8 cellular contexts compared by ENCODE assay signal in the genomic region with DNA sequence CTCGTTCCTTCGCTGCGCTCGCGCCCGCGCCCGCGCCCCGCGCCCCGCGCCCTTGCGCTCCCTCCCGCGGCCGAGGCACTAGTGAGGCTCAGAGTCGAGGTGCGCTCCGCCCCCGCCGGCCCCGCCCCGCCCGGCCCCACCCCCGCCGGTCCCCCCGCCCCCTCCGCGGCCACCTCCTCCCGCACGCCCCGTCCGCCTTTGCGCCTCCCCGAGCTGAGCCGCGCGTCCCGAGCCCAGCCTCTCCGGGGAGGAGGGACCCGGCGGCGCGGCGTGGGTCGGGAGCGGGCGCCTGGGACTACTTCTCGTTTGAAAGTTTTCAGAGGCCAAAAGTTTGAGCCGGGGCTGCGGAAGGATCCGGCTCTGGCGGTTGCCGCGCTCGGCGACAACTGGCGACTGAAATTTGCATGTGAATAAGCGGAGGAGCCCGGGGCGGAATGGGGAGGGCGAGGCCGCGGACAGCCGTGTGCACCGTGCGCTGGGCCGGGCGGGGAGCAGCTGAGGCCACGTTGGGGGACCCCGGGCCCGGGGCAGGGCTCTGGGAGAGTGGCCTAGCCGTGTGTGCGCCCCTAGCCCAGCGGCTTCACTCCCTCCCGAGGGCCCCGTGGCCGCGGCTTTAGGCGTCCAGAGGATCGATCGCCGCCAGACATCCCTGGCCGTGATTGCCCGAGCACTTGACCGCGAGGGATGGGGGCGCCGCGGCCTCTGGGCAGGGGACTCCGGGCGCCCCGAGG. TPM values are rescaled to one million over a fixed set of nuclear protein-coding genes. Genes with fewer than 3 reads are reported as not detected.
DNase-seq lines count a peak whose midpoint lies in the region; ATAC-seq and TF ChIP-seq lines count a peak whose summit lies in the region.

A gene (minus strand): TSS at position 83 of the 731 bp plus-strand sequence. CDS start 262 bp downstream, outside the sequence.

- H3K27me3 Mint-ChIP-seq in activated T-cell treated with anti-CD3 and anti-CD28 coated beads, Interleukin-2, amount 50 U/mL, for 24 hours = no peaks in the 10 kb centered on the region

- H3K9me3 Mint-ChIP-seq in activated T-cell treated with anti-CD3 and anti-CD28 coated beads, Interleukin-2, amount 50 U/mL, for 24 hours = no peaks in the 10 kb centered on the region

- H3K27ac ChIP-seq in esophagus muscularis mucosa (replicated peaks in 1 of 4) = peak within 1 kb of the TSS; percentile 95 to 99 (median 98)

- DNase-seq in C1 segment of cervical spinal cord (lab: John Stamatoyannopoulos, UW) (peak; percentile 37 to 93 (median 80)), OCI-M1 (lab: John Stamatoyannopoulos, UW) (peak; percentile 89), esophagus muscularis mucosa (ENCODE audit: extremely low spot score) (peak; percentile 98), myocyte (ENCODE audit: low read depth) (peak; percentile 96)
- peak; percentile 93 for DNase-seq in activated T-cell treated with anti-CD3 and anti-CD28 coated beads, Interleukin-2, amount 50 U/mL, for 24 hours
- peak; percentile 87 to 89 for DNase-seq in stimulated activated CD8-positive, alpha-beta memory T cell treated with anti-CD3 and anti-CD28 coated beads, Interleukin-7, amount 100 ng/mL, for 48 hours (ENCODE audit: extremely low read depth in 1 of 2, low read depth in 1 of 2)

- H3K4me3 ChIP-seq in esophagus muscularis mucosa = peak within 1 kb of the TSS; percentile 90 to 98 (median 95)

- H3K27ac Mint-ChIP-seq in activated T-cell treated with anti-CD3 and anti-CD28 coated beads, Interleukin-2, amount 50 U/mL, for 24 hours = peak within 1 kb of the TSS; percentile 94

- TF ChIP-seq POLR2A in GM19099 (IDR thresholded peaks at IDR 0.05; ENCODE audit: extremely low read depth, insufficient read length, low read depth) (peak; percentile 64), esophagus muscularis mucosa (IDR thresholded peaks at IDR 0.05; ENCODE audit: low read depth) (peak; percentile 68)

- intact Hi-C loops in esophagus muscularis mucosa (cut with DNase I) = no loop called here

- H3K4me1 ChIP-seq in esophagus muscularis mucosa = peaks cover 63 to 87% (median 83%) of the 10 kb centered on the region in 4 donors

- WGBS in esophagus muscularis mucosa = under 1% methylated on average over 32 of the region's 94 CpGs

- ATAC-seq in HG03378 (IDR thresholded peaks at IDR 0.05; ENCODE audit: unreplicated experiment) = peak; percentile 62

- no peak for TF ChIP-seq EP300 in esophagus muscularis mucosa (IDR thresholded peaks at IDR 0.05)

- H3K36me3 ChIP-seq in esophagus muscularis mucosa = peaks cover 0 to 27% (median 11%) of the 10 kb centered on the region in 4 donors

- no peak for TF ChIP-seq CTCF in esophagus muscularis mucosa (IDR thresholded peaks at IDR 0.05)

- H3K4me1 Mint-ChIP-seq in activated T-cell treated with anti-CD3 and anti-CD28 coated beads, Interleukin-2, amount 50 U/mL, for 24 hours (ENCODE audit: low read depth) = peaks cover 38% of the 10 kb centered on the region

- peaks cover 37% of the 10 kb centered on the region for H3K36me3 Mint-ChIP-seq in activated T-cell treated with anti-CD3 and anti-CD28 coated beads, Interleukin-2, amount 50 U/mL, for 24 hours (ENCODE audit: low read depth)

- peak within 1 kb of the TSS; percentile 93 for H3K4me3 Mint-ChIP-seq in activated T-cell treated with anti-CD3 and anti-CD28 coated beads, Interleukin-2, amount 50 U/mL, for 24 hours

- no peaks in the 10 kb centered on the region for H3K27me3 ChIP-seq in esophagus muscularis mucosa

- no peaks in the 10 kb centered on the region for H3K9me3 ChIP-seq in esophagus muscularis mucosa

RNA-seq across cellular contexts. Expression of the gene that starts here (rescaled TPM):
- total RNA-seq in esophagus muscularis mucosa (10 to 100 TPM; 48.6 to 90.6 (median 58.8) TPM), myocyte (6.2 and 16.0 TPM in 2 replicates)
- 3.8 TPM for polyA plus RNA-seq in myocyte (2012)

Comparison
In these comparisons a context has a peak if more than half of its experiments do, and no peak if none do; other contexts are left out.
1. Peak in every context shown above with its lines: DNase-seq, ATAC-seq, H3K4me3 ChIP-seq and H3K27ac ChIP-seq.